In the genomic region with DNA sequence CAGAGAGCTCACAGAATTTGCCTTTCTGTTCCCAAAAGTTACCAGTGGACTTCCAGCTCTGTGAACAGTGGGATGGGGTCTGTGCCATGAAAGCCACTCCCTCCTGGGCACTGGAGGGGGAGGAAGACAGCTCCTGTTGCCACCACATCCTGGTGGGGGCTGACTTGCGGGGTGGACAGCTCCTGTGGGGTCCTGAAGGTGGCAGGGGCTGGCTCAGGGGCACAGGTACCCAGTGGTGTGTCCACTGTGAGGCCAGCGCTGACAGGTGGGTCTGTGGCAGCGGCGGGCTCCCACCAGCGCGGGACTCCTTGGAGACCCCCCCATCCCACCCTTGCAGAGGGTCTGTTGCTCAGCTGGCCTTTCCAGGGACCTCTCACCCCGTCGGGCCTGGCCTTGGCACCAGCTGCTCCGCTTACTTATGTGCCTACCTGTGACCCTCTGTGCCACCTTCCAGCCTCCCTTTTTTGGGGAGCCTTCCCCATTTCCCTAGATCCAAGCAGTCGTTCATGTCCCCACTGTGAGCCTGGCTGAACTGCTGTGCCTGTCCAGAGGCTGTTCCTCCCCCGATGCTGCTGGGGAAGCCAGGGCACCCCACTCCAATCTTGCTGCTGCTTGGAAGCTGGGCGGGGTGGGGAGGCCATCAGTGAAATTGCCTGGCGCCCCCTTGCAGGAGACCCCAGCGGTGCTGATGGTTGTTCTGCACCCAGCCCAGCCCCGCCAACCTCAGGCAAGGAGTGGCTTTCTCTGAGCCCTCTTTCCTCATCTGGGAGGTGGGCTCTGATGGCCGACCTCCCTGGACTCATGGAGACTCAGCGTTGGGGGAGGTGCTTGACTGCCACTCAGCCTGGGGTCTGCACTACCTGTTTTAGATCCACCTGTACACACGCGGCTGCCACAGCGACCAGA, we compare ENCODE assay signal across 15 cellular contexts. TPM values are rescaled to one million over a fixed set of nuclear protein-coding genes. Genes with fewer than 3 reads are reported as not detected.
DNase-seq lines count a peak whose midpoint lies in the region; ATAC-seq, FAIRE-seq and TF ChIP-seq lines count a peak whose summit lies in the region.
"Had no signal": no experiment of that assay in that cellular context is flagged by ENCODE, and none has a peak within 500 bp of the region (broad histone marks: within the 10 kb centered on the region; RNA-seq: fewer than 3 reads in every experiment).

No MANE protein-coding gene starts in this region.

- H3K9ac ChIP-seq in SU-DHL-6 (ENCODE audit: low read length) (no peak overlapping the region), kidney (ENCODE audit: low read length in 2 of 2) (no peak overlapping the region), SK-N-SH (no peak overlapping the region)

- FAIRE-seq in kidney (lab: Jason Lieb, UNC): no peak
- FAIRE-seq: K562 had no signal

- H3F3A ChIP-seq in SU-DHL-6 (ENCODE audit: insufficient read depth): peaks cover 5% of the 10 kb centered on the region; the same call in 1 of the 2 replicates
- H3F3A ChIP-seq in SK-N-SH (replicated peaks; ENCODE audit: insufficient read depth): no peaks in the 10 kb centered on the region

- no peak for TF ChIP-seq RAD21 in SK-N-SH (IDR thresholded peaks at IDR 0.05; ENCODE audit: low read length)

- no peaks in the 10 kb centered on the region for H3K79me2 ChIP-seq in SU-DHL-6 (ENCODE audit: insufficient read depth, low read length)
- peaks cover 13% of the 10 kb centered on the region; the same call in 1 of the 2 replicates for H3K79me2 ChIP-seq in SK-N-SH (ENCODE audit: insufficient read depth)

- no peak for TF ChIP-seq EP300 in SK-N-SH (IDR thresholded peaks at IDR 0.05; ENCODE audit: borderline replicate concordance in 1 of 2, low read depth in 1 of 2, low read length in 1 of 2)

- H3K27ac ChIP-seq in SU-DHL-6 (ENCODE audit: low read depth, low read length): no peak overlapping the region
- H3K27ac ChIP-seq in kidney (ENCODE audit: low read depth in 2 of 2, low read length in 2 of 2): no peak overlapping the region
- no peak overlapping the region for H3K27ac ChIP-seq in SK-N-SH (ENCODE audit: low read depth in 2 of 2, low read length in 1 of 2)
- H3K27ac ChIP-seq: thyroid gland had no signal

- H3K9me2 ChIP-seq in SU-DHL-6 (replicated peaks; ENCODE audit: insufficient read depth, low read length) (no peaks in the 10 kb centered on the region), SK-N-SH (no peaks in the 10 kb centered on the region)

- H3K9me3 Mint-ChIP-seq in stimulated activated memory B cell treated with anti-CD40 and anti-IgM and Interleukin-4, amounts not matched to agents 10 μg/mL and 1 μg/mL and 100 μg/mL, for 72 hours: no peaks in the 10 kb centered on the region

- H3K9me3 ChIP-seq in SU-DHL-6 (ENCODE audit: insufficient read depth, low read length) (no peaks in the 10 kb centered on the region), kidney (ENCODE audit: control insufficient read depth in 1 of 2, low read length in 2 of 2) (no peaks in the 10 kb centered on the region), SK-N-SH (no peaks in the 10 kb centered on the region)
- H3K9me3 ChIP-seq: neutrophil, thyroid gland had no signal

- CTCF ChIA-PET in SK-N-SH (lab: Yijun Ruan, JAX): interaction anchor here (0.6 to 5.9 kb wide), 9 partner anchors 11 to 403 kb away, joined by 3 to 135 read pairs (median 5); partner anchors contain the start of gene TMEM121

- H3K36me3 Mint-ChIP-seq in stimulated activated memory B cell treated with anti-CD40 and anti-IgM and Interleukin-4, amounts not matched to agents 10 μg/mL and 1 μg/mL and 100 μg/mL, for 72 hours: peaks cover 16% of the 10 kb centered on the region

- WGBS in SK-N-SH (ENCODE audit: low lambda C conversion rate): 85% methylated on average over 16 of the region's 20 CpGs

- no peak for ATAC-seq in stimulated activated memory B cell treated with anti-CD40 and anti-IgM and Interleukin-4, amounts not matched to agents 10 μg/mL and 1 μg/mL and 100 μg/mL, for 72 hours
- no peak for ATAC-seq in GM21825 (IDR thresholded peaks at IDR 0.05; ENCODE audit: unreplicated experiment)
- ATAC-seq: K562 had no signal

- no peak overlapping the region for H3K27ac Mint-ChIP-seq in stimulated activated memory B cell treated with anti-CD40 and anti-IgM and Interleukin-4, amounts not matched to agents 10 μg/mL and 1 μg/mL and 100 μg/mL, for 72 hours

- H3K4me3 ChIP-seq in SU-DHL-6 (ENCODE audit: insufficient read depth, low read length, poor library complexity, severe bottlenecking) (no peak overlapping the region), kidney (ENCODE audit: low read length in 2 of 2) (no peak overlapping the region), SK-N-SH (ENCODE audit: low read depth in 2 of 2, low read length in 1 of 2) (no peak overlapping the region)
- H3K4me3 ChIP-seq: K562, thyroid gland had no signal

- peak; percentile 16 for DNase-seq in activated CD8-positive, alpha-beta memory T cell treated with anti-CD3 and anti-CD28 coated beads, Interleukin-2, amount 50 U/mL, for 4 hours
- no peak for DNase-seq in activated CD8-positive, alpha-beta memory T cell treated with anti-CD3 and anti-CD28 coated beads, Interleukin-2, amount 50 U/mL, for 48 hours
- peak; percentile 79 for DNase-seq in kidney
- no peak for DNase-seq in NCI-H2081 treated with DMSO at 0.1 percent for 48 hours (lab: John Stamatoyannopoulos, UW)
- DNase-seq in SK-N-SH: no peak
- DNase-seq: caudate nucleus, DMS53, NCI-H187 treated with DMSO at 0.1 percent for 48 hours, SHP77 treated with DMSO at 0.1 percent for 48 hours, thyroid gland had no signal

- H3K4me2 ChIP-seq in SU-DHL-6 (ENCODE audit: low read depth, low read length, poor library complexity, severe bottlenecking): no peak overlapping the region
- H3K4me2 ChIP-seq in SK-N-SH: no peak overlapping the region

- H3K4me1 ChIP-seq in kidney (ENCODE audit: control insufficient read depth in 1 of 2, insufficient read depth in 1 of 2, low read depth in 1 of 2, low read length in 2 of 2): peaks cover 0 to 2% of the 10 kb centered on the region in 2 donors
- H3K4me1 ChIP-seq in SK-N-SH (ENCODE audit: control insufficient read depth in 1 of 2, insufficient read depth in 2 of 2, low read depth in 1 of 2, low read length in 1 of 2): peaks cover 5 to 19% of the 10 kb centered on the region in 2 experiments; a peak in 2 of 4 replicates

- no peaks in the 10 kb centered on the region for H3K27me3 ChIP-seq in SU-DHL-6 (ENCODE audit: low read length)
- H3K27me3 ChIP-seq in SK-N-SH (ENCODE audit: insufficient read depth): no peaks in the 10 kb centered on the region
- H3K27me3 ChIP-seq: thyroid gland had no signal

- H3K36me3 ChIP-seq in SU-DHL-6 (ENCODE audit: low read length) (no peaks in the 10 kb centered on the region), kidney (ENCODE audit: control insufficient read depth in 1 of 2, insufficient read depth in 2 of 2, low read length in 2 of 2) (no peaks in the 10 kb centered on the region), SK-N-SH (replicated peaks in 1 of 2; ENCODE audit: control insufficient read depth in 1 of 2, insufficient read depth in 2 of 2, low read length in 1 of 2) (no peaks in the 10 kb centered on the region)
- H3K36me3 ChIP-seq: thyroid gland had no signal

- H2AFZ ChIP-seq in SU-DHL-6 (ENCODE audit: low read depth, low read length, severe bottlenecking) (no peak overlapping the region), SK-N-SH (ENCODE audit: low read depth) (no peak overlapping the region)

- H3K4me3 Mint-ChIP-seq in stimulated activated memory B cell treated with anti-CD40 and anti-IgM and Interleukin-4, amounts not matched to agents 10 μg/mL and 1 μg/mL and 100 μg/mL, for 72 hours: peak overlapping the region; percentile 18

- peaks cover 25% of the 10 kb centered on the region for H3K4me1 Mint-ChIP-seq in stimulated activated memory B cell treated with anti-CD40 and anti-IgM and Interleukin-4, amounts not matched to agents 10 μg/mL and 1 μg/mL and 100 μg/mL, for 72 hours

- POLR2A ChIA-PET in SK-N-SH (lab: Yijun Ruan, JAX): no interaction called here

- intact Hi-C loops in kidney (cut with DNase I): no loop called here

- no peaks in the 10 kb centered on the region for H3K27me3 Mint-ChIP-seq in stimulated activated memory B cell treated with anti-CD40 and anti-IgM and Interleukin-4, amounts not matched to agents 10 μg/mL and 1 μg/mL and 100 μg/mL, for 72 hours

- peak; percentile 9 for TF ChIP-seq CTCF in SU-DHL-6 (IDR thresholded peaks at IDR 0.05; ENCODE audit: insufficient read depth, low read length, poor library complexity, severe bottlenecking)
- TF ChIP-seq CTCF in kidney (IDR thresholded peaks at IDR 0.05; ENCODE audit: borderline replicate concordance, extremely low read depth, insufficient read depth): no peak
- TF ChIP-seq CTCF in SK-N-SH (IDR thresholded peaks at IDR 0.05): no peak

- no peaks in the 10 kb centered on the region for H4K20me1 ChIP-seq in SU-DHL-6 (ENCODE audit: low read depth, low read length)
- H4K20me1 ChIP-seq in SK-N-SH (ENCODE audit: insufficient read depth): peaks cover 11% of the 10 kb centered on the region; the same call in 1 of the 2 replicates

RNA-seq across cellular contexts. Expression of gene TEDC1, which starts 2.2 kb away (rescaled TPM):
- total RNA-seq in kidney: 13.2 TPM
- polyA plus RNA-seq in kidney (ENCODE audit: insufficient read depth, low read depth, low replicate concordance) (6.9 TPM), SK-N-SH (2012; rRNA removed) (10.9 and 13.4 TPM in 2 replicates)
- 4.4 and 7.2 TPM in 2 replicates for polyA plus RNA-seq in SK-N-SH (2012; cell fraction: cytosol; rRNA removed)
- polyA plus RNA-seq in SK-N-SH (2012; cell fraction: nucleus; rRNA removed): 33.0 and 74.2 TPM in 2 replicates

RNA-seq across cellular contexts. Expression of gene CRIP1, which starts 6.5 kb away (rescaled TPM):
- total RNA-seq in kidney: 381 TPM
- 272 TPM for polyA plus RNA-seq in kidney (ENCODE audit: insufficient read depth, low read depth, low replicate concordance)
- polyA plus RNA-seq in SK-N-SH (2012; rRNA removed): 0.68 and 0.72 TPM in 2 replicates
- polyA plus RNA-seq in SK-N-SH (2012; cell fraction: cytosol; rRNA removed): 0.09 TPM in 1 of 2 replicates, not detected in the other
- 9.8 and 16.8 TPM in 2 replicates for polyA plus RNA-seq in SK-N-SH (2012; cell fraction: nucleus; rRNA removed)

RNA-seq across cellular contexts. Expression of gene CRIP2, which starts 18.6 kb away (rescaled TPM):
- total RNA-seq in kidney: 357 TPM
- polyA plus RNA-seq in kidney (ENCODE audit: insufficient read depth, low read depth, low replicate concordance) (338 TPM), SK-N-SH (2012; rRNA removed) (219 and 335 TPM in 2 replicates)
- 154 and 228 TPM in 2 replicates for polyA plus RNA-seq in SK-N-SH (2012; cell fraction: cytosol; rRNA removed)
- polyA plus RNA-seq in SK-N-SH (2012; cell fraction: nucleus; rRNA removed): 326 and 608 TPM in 2 replicates

RNA-seq across cellular contexts. Expression of gene TMEM121, which starts 33.2 kb away (rescaled TPM):
- 3.1 TPM for total RNA-seq in kidney
- polyA plus RNA-seq in kidney (ENCODE audit: insufficient read depth, low read depth, low replicate concordance) (4.1 TPM), SK-N-SH (2012; rRNA removed) (7.2 and 9.1 TPM in 2 replicates)
- 2.1 and 5.7 TPM in 2 replicates for polyA plus RNA-seq in SK-N-SH (2012; cell fraction: cytosol; rRNA removed)
- polyA plus RNA-seq in SK-N-SH (2012; cell fraction: nucleus; rRNA removed): 5.1 and 5.9 TPM in 2 replicates
- polyA plus RNA-seq: K562 had no signal

Comparison
In these comparisons a context has a peak if more than half of its experiments do, and no peak if none do; other contexts are left out.
1. DNase-seq: peak in activated CD8-positive, alpha-beta memory T cell treated with anti-CD3 and anti-CD28 coated beads, Interleukin-2, amount 50 U/mL, for 4 hours (single experiment) and kidney (single experiment); none in activated CD8-positive, alpha-beta memory T cell treated with anti-CD3 and anti-CD28 coated beads, Interleukin-2, amount 50 U/mL, for 48 hours (single experiment), NCI-H2081 treated with DMSO at 0.1 percent for 48 hours (single experiment) and SK-N-SH (single experiment).
2. RNA of gene CRIP1, which starts 6.5 kb away (polyA plus RNA-seq): 272 TPM in kidney (single experiment); 0.09 to 16.8 TPM in SK-N-SH; every median in the first group is over 10 times any median in the second.